31 cellular contexts compared by ENCODE assay signal in the genomic region with DNA sequence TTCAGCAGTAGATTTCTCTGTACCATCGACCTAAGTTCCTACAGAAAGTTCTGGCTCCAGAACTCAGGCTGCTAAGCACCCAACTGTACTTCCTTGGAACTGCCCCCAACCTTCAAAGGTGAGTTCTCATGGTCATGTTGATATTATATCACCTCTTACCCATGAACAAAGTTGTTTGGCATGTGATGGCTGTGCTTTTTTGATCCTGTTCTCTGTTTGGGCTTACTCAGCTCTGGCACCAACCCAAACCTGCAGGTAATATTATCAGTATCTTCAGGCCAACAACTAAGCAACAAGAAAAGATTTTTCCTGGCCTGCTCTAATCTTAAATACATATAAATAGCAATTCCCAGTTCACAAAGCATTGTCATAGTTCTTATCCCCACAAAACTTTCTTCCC.
"Had no signal": no experiment of that assay in that cellular context is flagged by ENCODE, and none has a peak within 500 bp of the region (broad histone marks: within the 10 kb centered on the region; RNA-seq: fewer than 3 reads in every experiment).

No MANE protein-coding gene starts in this region.

- DNase-seq: cortex of kidney; dorsolateral prefrontal cortex; effector CD4-positive, alpha-beta T cell; heart left ventricle; hippocampal formation; left colon; left ventricle myocardium superior; lower lobe of right lung; naive B cell; stimulated activated CD4-positive, alpha-beta T cell treated with anti-CD3 and anti-CD28 coated beads, Interleukin-12 subunit alpha, Interleukin-12 subunit beta, amount 100 ng/mL, for 4 hours; stimulated activated CD4-positive, alpha-beta T cell treated with anti-CD3 and anti-CD28 coated beads, Interleukin-1b, Interleukin-23, amount 100 ng/mL, for 48 hours; stimulated activated CD4-positive, alpha-beta T cell treated with anti-CD3 and anti-CD28 coated beads, Interleukin-4, amount 100 ng/mL, for 1 hour; stimulated activated CD8-positive, alpha-beta memory T cell treated with anti-CD3 and anti-CD28 coated beads, Interleukin-4, amount 100 ng/mL, for 48 hours; stimulated activated naive CD4-positive, alpha-beta T cell; stimulated activated naive CD8-positive, alpha-beta T cell treated with anti-CD3 and anti-CD28 coated beads, Interleukin-15, amount 100 ng/mL, for 72 hours; thyroid gland; trophoblast cell had no signal

- H3K27ac ChIP-seq: dorsolateral prefrontal cortex, esophagus muscularis mucosa, foreskin keratinocyte, gastroesophageal sphincter, heart left ventricle, lower lobe of right lung, prostate gland, right atrium auricular region, thyroid gland, vagina had no signal

- H3K4me3 Mint-ChIP-seq: memory B cell; mesothelial cell of epicardium; naive B cell; natural killer cell treated with Interleukin-12 subunit alpha and Interleukin-12 subunit beta and Interleukin-15 and Interleukin-18, amount 100 ng/mL, for 72 hours; neural crest cell; stimulated activated naive CD8-positive, alpha-beta T cell treated with anti-CD3 and anti-CD28 coated beads, Interleukin-15, amount 100 ng/mL, for 72 hours had no signal

- H3K9me3 Mint-ChIP-seq: mesothelial cell of epicardium; natural killer cell treated with Interleukin-12 subunit alpha and Interleukin-12 subunit beta and Interleukin-15 and Interleukin-18, amount 100 ng/mL, for 72 hours; neural crest cell; stimulated activated naive CD8-positive, alpha-beta T cell treated with anti-CD3 and anti-CD28 coated beads, Interleukin-15, amount 100 ng/mL, for 72 hours had no signal

- H3K4me2 ChIP-seq: smooth muscle cell had no signal

- H3K4me1 ChIP-seq: esophagus muscularis mucosa, foreskin keratinocyte, gastroesophageal sphincter, lower lobe of right lung, prostate gland, right atrium auricular region, thyroid gland, vagina had no signal

- H3K27ac Mint-ChIP-seq: memory B cell; mesothelial cell of epicardium; naive B cell; natural killer cell treated with Interleukin-12 subunit alpha and Interleukin-12 subunit beta and Interleukin-15 and Interleukin-18, amount 100 ng/mL, for 72 hours; stimulated activated naive CD8-positive, alpha-beta T cell treated with anti-CD3 and anti-CD28 coated beads, Interleukin-15, amount 100 ng/mL, for 72 hours had no signal

- H3K27me3 ChIP-seq: dorsolateral prefrontal cortex, esophagus muscularis mucosa, foreskin keratinocyte, gastroesophageal sphincter, heart left ventricle, neutrophil, right atrium auricular region, thyroid gland, vagina had no signal

- H3K4me3 ChIP-seq: dorsolateral prefrontal cortex, esophagus muscularis mucosa, gastroesophageal sphincter, heart left ventricle, lower lobe of right lung, mucosa of descending colon, prostate gland, right atrium auricular region, smooth muscle cell, thyroid gland, vagina had no signal

- H3K36me3 ChIP-seq: esophagus muscularis mucosa, gastroesophageal sphincter, heart left ventricle, lower lobe of right lung, neutrophil, prostate gland, right atrium auricular region, thyroid gland, vagina had no signal

- FAIRE-seq: islet of Langerhans had no signal

- H3K27me3 Mint-ChIP-seq: naive B cell; natural killer cell treated with Interleukin-12 subunit alpha and Interleukin-12 subunit beta and Interleukin-15 and Interleukin-18, amount 100 ng/mL, for 72 hours had no signal

- H3K36me3 Mint-ChIP-seq: mesothelial cell of epicardium; naive B cell; natural killer cell treated with Interleukin-12 subunit alpha and Interleukin-12 subunit beta and Interleukin-15 and Interleukin-18, amount 100 ng/mL, for 72 hours had no signal

- H3K4me1 Mint-ChIP-seq: mesothelial cell of epicardium; neural crest cell; stimulated activated naive CD8-positive, alpha-beta T cell treated with anti-CD3 and anti-CD28 coated beads, Interleukin-15, amount 100 ng/mL, for 72 hours had no signal

- H3K9me3 ChIP-seq: esophagus muscularis mucosa, gastroesophageal sphincter, heart left ventricle, lower lobe of right lung, mucosa of descending colon, neutrophil, prostate gland, right atrium auricular region, thyroid gland, vagina had no signal
